Comparison of ENCODE assay signal across 8 cellular contexts in the genomic region with DNA sequence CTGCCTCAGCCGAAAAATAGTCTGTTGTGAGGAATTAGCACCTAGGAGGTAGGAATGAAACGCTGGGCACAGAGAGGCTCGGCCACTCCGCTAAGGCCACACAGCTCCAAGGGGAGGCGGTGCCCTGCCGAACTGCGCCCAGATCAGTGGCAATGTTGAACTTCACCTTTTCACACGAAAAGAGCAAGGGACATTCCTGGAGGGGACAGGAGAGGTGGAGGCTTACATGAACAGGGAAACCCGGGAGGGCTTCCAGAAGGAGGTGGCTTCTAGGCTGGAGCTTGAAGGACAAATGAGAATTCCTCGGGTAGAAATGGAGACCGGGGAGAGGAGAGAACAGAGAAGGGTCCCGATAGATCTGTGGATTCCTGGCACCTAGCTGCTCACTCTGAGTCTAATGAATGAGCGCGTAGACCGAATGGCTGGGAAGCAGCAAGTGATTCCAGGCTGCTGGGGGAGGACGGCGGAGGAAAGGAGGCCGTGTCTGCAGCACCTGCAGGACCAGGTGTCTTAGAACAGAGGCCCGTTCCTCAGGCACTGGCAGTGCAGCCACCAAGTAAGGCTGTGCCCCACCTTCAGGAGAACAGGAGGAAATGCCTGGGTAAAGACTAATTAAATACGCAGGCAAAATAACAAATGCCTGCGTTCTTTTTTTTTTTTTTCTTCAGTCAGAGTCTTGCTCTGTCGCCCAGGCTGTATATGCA. TPM values are rescaled to one million over a fixed set of nuclear protein-coding genes. Genes with fewer than 3 reads are reported as not detected.
DNase-seq lines count a peak whose midpoint lies in the region; ATAC-seq and TF ChIP-seq lines count a peak whose summit lies in the region.

No MANE protein-coding gene starts in this region.

- H3K36me3 ChIP-seq in CD8-positive, alpha-beta T cell (ENCODE audit: insufficient read depth, low read length) = no peaks in the 10 kb centered on the region
- H3K36me3 ChIP-seq in breast epithelium (no peaks in the 10 kb centered on the region), kidney epithelial cell (ENCODE audit: control insufficient read depth, insufficient read depth, low read length) (no peaks in the 10 kb centered on the region)

- H3K27ac ChIP-seq in CD8-positive, alpha-beta T cell (ENCODE audit: low read depth, low read length) = peak overlapping the region; percentile 85
- peak overlapping the region; percentile 91 to 99 for H3K27ac ChIP-seq in breast epithelium

- H3K4me1 ChIP-seq in CD8-positive, alpha-beta T cell (ENCODE audit: insufficient read depth, low read length) = peaks cover 24% of the 10 kb centered on the region
- peaks cover 0 to 13% of the 10 kb centered on the region in 2 donors for H3K4me1 ChIP-seq in breast epithelium

- no peaks in the 10 kb centered on the region for H3K9me3 Mint-ChIP-seq in CD8-positive, alpha-beta T cell
- H3K9me3 Mint-ChIP-seq in T-cell = no peaks in the 10 kb centered on the region

- POLR2A ChIA-PET in CD8-positive, alpha-beta T cell (lab: Charles Lee) = interaction anchor here (0.6 to 2.0 kb wide), 4 partner anchors 10 to 885 kb away, joined by 3 to 7 read pairs (median 5); partner anchors contain the start of gene ACTG1
- POLR2A ChIA-PET in T-cell (lab: Charles Lee) = interaction anchor here in 1 of 2 donors (0.8 kb wide), 1 partner anchor 24 kb away, joined by 6 read pairs; no protein-coding TSS in a partner anchor

- no peak for TF ChIP-seq CTCF in CD8-positive, alpha-beta T cell (IDR thresholded peaks at IDR 0.05)
- TF ChIP-seq CTCF in breast epithelium (IDR thresholded peaks at IDR 0.05) (peak; percentile 47 to 65 (median 55)), kidney epithelial cell (IDR thresholded peaks at IDR 0.05; ENCODE audit: insufficient read depth, low read length, poor library complexity, severe bottlenecking) (peak; percentile 49)

- H3K4me3 ChIP-seq in CD8-positive, alpha-beta T cell (ENCODE audit: low read depth, low read length) = peak overlapping the region; percentile 98
- H3K4me3 ChIP-seq in breast epithelium = peak overlapping the region; percentile 82 to 97 (median 86)
- peak overlapping the region; percentile 81 for H3K4me3 ChIP-seq in kidney epithelial cell (ENCODE audit: low read depth, low read length)

- no peaks in the 10 kb centered on the region for H3K27me3 ChIP-seq in CD8-positive, alpha-beta T cell (ENCODE audit: insufficient read depth, low read length)
- H3K27me3 ChIP-seq in breast epithelium (no peaks in the 10 kb centered on the region), kidney epithelial cell (ENCODE audit: control insufficient read depth, insufficient read depth, low read length) (peaks cover under 1% of the 10 kb centered on the region)

- peak overlapping the region; percentile 94 for H3K4me3 Mint-ChIP-seq in CD8-positive, alpha-beta T cell
- peak overlapping the region; percentile 95 to 99 (median 97) for H3K4me3 Mint-ChIP-seq in T-cell

- peaks cover 16% of the 10 kb centered on the region for H3K36me3 Mint-ChIP-seq in CD8-positive, alpha-beta T cell
- no peaks in the 10 kb centered on the region for H3K36me3 Mint-ChIP-seq in T-cell

- intact Hi-C loops in CD8-positive, alpha-beta T cell (cut with DNase I, micrococcal nuclease) = loop anchor here (1.0 to 10.0 kb wide), 8 partner anchors 50 to 386 kb away; partner anchors contain the start of genes NDUFAF8 (in 2 of the 2), TEPSIN (in 2 of the 2), ARL16 (in 1 of the 2) and CCDC137 (in 1 of the 2)
- intact Hi-C loops in breast epithelium (cut with DNase I; ENCODE audit: low total_unique reads) = no loop called here

- peaks cover 38% of the 10 kb centered on the region for H3K4me1 Mint-ChIP-seq in CD8-positive, alpha-beta T cell (ENCODE audit: low read depth)
- peaks cover 26 to 45% (median 34%) of the 10 kb centered on the region in 3 donors for H3K4me1 Mint-ChIP-seq in T-cell

- peak overlapping the region; percentile 96 for H3K27ac Mint-ChIP-seq in CD8-positive, alpha-beta T cell
- H3K27ac Mint-ChIP-seq in T-cell = peak overlapping the region; percentile 96 to 97

- no peaks in the 10 kb centered on the region for H3K9me3 ChIP-seq in CD8-positive, alpha-beta T cell (ENCODE audit: low read length)
- H3K9me3 ChIP-seq in breast epithelium = no peaks in the 10 kb centered on the region

- TF ChIP-seq POLR2A in breast epithelium (IDR thresholded peaks at IDR 0.05) = no peak

- ATAC-seq in CD8-positive, alpha-beta T cell = peak; percentile 54
- ATAC-seq in GM19395 (IDR thresholded peaks at IDR 0.05; ENCODE audit: unreplicated experiment) = peak; percentile 28
- peak; percentile 37 to 57 (median 44) for ATAC-seq in T-cell (replicated peaks in 1 of 4)

- peak in 5 of 7 experiments; percentile 16 to 64 (median 53) for DNase-seq in CD8-positive, alpha-beta T cell
- DNase-seq in M059J (ENCODE audit: low read depth) = peak; percentile 70
- peak; percentile 22 to 62 (median 44) for DNase-seq in T-cell
- DNase-seq in breast epithelium (ENCODE audit: low spot score in 2 of 2) = peak in 1 of 2 donors; percentile 78
- DNase-seq in kidney epithelial cell (ENCODE audit: low read depth) = peak; percentile 42
- DNase-seq in stimulated activated CD4-positive, alpha-beta T cell treated with anti-CD3 and anti-CD28 coated beads, Interleukin-4, amount 100 ng/mL, for 48 hours (ENCODE audit: low read depth in 2 of 2) = peak; percentile 30 to 37
- DNase-seq in NCI-H128 (lab: John Stamatoyannopoulos, UW; ENCODE audit: unreplicated experiment) = no peak

- H3K27me3 Mint-ChIP-seq in CD8-positive, alpha-beta T cell (ENCODE audit: low read depth) = no peaks in the 10 kb centered on the region
- H3K27me3 Mint-ChIP-seq in T-cell = no peaks in the 10 kb centered on the region

- CTCF ChIA-PET in CD8-positive, alpha-beta T cell (lab: Charles Lee) = interaction anchor here (1.0 to 1.7 kb wide), 4 partner anchors 19 to 189 kb away, joined by 3 to 7 read pairs (median 4); no protein-coding TSS in a partner anchor
- CTCF ChIA-PET in T-cell (lab: Charles Lee) = interaction anchor here (0.6 to 0.8 kb wide), 5 partner anchors 54 to 702 kb away, joined by 3 to 6 read pairs (median 4); no protein-coding TSS in a partner anchor

RNA-seq across cellular contexts. Expression of gene SLC38A10, which starts 0.7 kb away (rescaled TPM):
- 10 to 100 TPM; 16.1 to 17.4 TPM for total RNA-seq in CD8-positive, alpha-beta T cell
- 77.9 and 119 TPM in 2 replicates for total RNA-seq in M059J (2014; rRNA removed; shearing (Covaris generic))
- 10 to 100 TPM; 52.8 to 95.2 (median 82.3) TPM for total RNA-seq in T-cell
- total RNA-seq in breast epithelium = 100 to 1,000 TPM in 1 of 3 donors, 10 to 100 TPM in 2; 52.4 to 104 (median 85.2) TPM
- 100 and 120 TPM in 2 replicates for total RNA-seq in kidney epithelial cell

RNA-seq across cellular contexts. Expression of gene NDUFAF8, which starts 56.7 kb away (rescaled TPM):
- 10 to 100 TPM; 40.6 to 50.9 TPM for total RNA-seq in CD8-positive, alpha-beta T cell
- total RNA-seq in M059J (2014; rRNA removed; shearing (Covaris generic)) = 20.1 and 20.6 TPM in 2 replicates
- total RNA-seq in T-cell (10 to 100 TPM; 35.0 to 60.8 (median 51.2) TPM), breast epithelium (10 to 100 TPM; 34.2 to 39.7 (median 35.2) TPM), kidney epithelial cell (45.9 and 63.1 TPM in 2 replicates)

RNA-seq across cellular contexts. Expression of gene TEPSIN, which starts 57.0 kb away (rescaled TPM):
- 10 to 100 TPM; 81.4 to 88.8 TPM for total RNA-seq in CD8-positive, alpha-beta T cell
- 11.1 and 12.9 TPM in 2 replicates for total RNA-seq in M059J (2014; rRNA removed; shearing (Covaris generic))
- total RNA-seq in T-cell = 100 to 1,000 TPM in 3 of 5 donors, 10 to 100 TPM in 2; 73.8 to 169 (median 161) TPM
- total RNA-seq in breast epithelium = 10 to 100 TPM; 33.9 to 54.3 (median 36.4) TPM
- total RNA-seq in kidney epithelial cell = 17.0 and 30.6 TPM in 2 replicates
